23 cellular contexts compared by ENCODE assay signal in the genomic region with DNA sequence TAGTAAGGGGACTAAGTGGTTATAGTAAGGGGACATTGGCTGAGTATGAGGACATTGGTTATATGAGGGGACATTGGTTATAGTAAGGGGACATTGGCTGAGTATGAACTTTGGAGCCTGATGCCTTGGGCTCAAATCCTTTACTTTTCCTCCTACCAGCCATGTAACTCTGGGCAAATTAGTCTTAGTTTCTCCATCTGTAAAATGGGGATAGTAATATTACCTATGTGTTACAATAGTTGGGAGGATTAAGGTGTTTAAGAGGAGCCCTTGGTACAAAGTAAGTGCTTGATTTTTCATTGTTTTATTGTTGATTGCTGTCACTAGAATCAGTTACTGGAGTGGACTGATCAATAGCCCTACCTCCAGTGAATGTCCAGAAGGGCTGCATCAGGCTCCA. TPM values are rescaled to one million over a fixed set of nuclear protein-coding genes. Genes with fewer than 3 reads are reported as not detected.
DNase-seq lines count a peak whose midpoint lies in the region; ATAC-seq, FAIRE-seq and TF ChIP-seq lines count a peak whose summit lies in the region.
"Had no signal": no experiment of that assay in that cellular context is flagged by ENCODE, and none has a peak within 500 bp of the region (broad histone marks: within the 10 kb centered on the region; RNA-seq: fewer than 3 reads in every experiment).

No MANE protein-coding gene starts in this region.

- intact Hi-C loops in CD4-positive, alpha-beta T cell (cut with DNase I, micrococcal nuclease): loop anchor here in 1 of 2 experiments (5.0 kb wide), 2 partner anchors 205 to 985 kb away; no protein-coding TSS in a partner anchor
- intact Hi-C loops in K562 (cut with micrococcal nuclease): loop anchor here (2.0 to 10.0 kb wide), 2 partner anchors 63 to 97 kb away; no protein-coding TSS in a partner anchor
- intact Hi-C loops in PC-3 (cut with micrococcal nuclease): no loop called here

- in situ Hi-C loops in K562 (cut with MboI): no loop called here

- peak overlapping the region; percentile 21 for H3K4me3 Mint-ChIP-seq in CD4-positive, alpha-beta T cell
- peak overlapping the region; percentile 60 for H3K4me3 Mint-ChIP-seq in neural crest cell
- H3K4me3 Mint-ChIP-seq: CD8-positive, alpha-beta memory T cell had no signal

- no peaks in the 10 kb centered on the region for H3K36me3 Mint-ChIP-seq in CD4-positive, alpha-beta T cell (ENCODE audit: low read depth)
- no peaks in the 10 kb centered on the region for H3K36me3 Mint-ChIP-seq in neural crest cell (ENCODE audit: low read depth)
- H3K36me3 Mint-ChIP-seq: CD4-positive, CD25-positive, alpha-beta regulatory T cell had no signal

- BruUV-seq in K562 (replicated peaks; lab: Mats Ljungman, UMichigan) (no TSS peak), PC-3 (replicated peaks; lab: Mats Ljungman, UMichigan) (no TSS peak)

- no peak overlapping the region for H3K27ac Mint-ChIP-seq in CD4-positive, alpha-beta T cell
- H3K27ac Mint-ChIP-seq in neural crest cell (ENCODE audit: unreplicated experiment): no peak overlapping the region
- H3K27ac Mint-ChIP-seq: CD4-positive, CD25-positive, alpha-beta regulatory T cell had no signal

- TF ChIP-seq CTCF in CD4-positive, alpha-beta T cell (IDR thresholded peaks at IDR 0.05): no peak
- TF ChIP-seq CTCF in K562 (IDR thresholded peaks at IDR 0.05 in 2 of 3, conservative IDR thresholded peaks at IDR 0.05 in 1 of 3; ENCODE audit: insufficient read depth in 2 of 3, low read depth in 1 of 3, low read length in 3 of 3) (no peak), neural crest cell (conservative IDR thresholded peaks at IDR 0.05) (no peak), PC-3 (conservative IDR thresholded peaks at IDR 0.05; ENCODE audit: low read depth, low read length) (no peak)

- H3K4me1 Mint-ChIP-seq in CD4-positive, alpha-beta T cell (ENCODE audit: low read depth): peaks cover 20% of the 10 kb centered on the region
- H3K4me1 Mint-ChIP-seq in neural crest cell: peaks cover 50% of the 10 kb centered on the region

- no peaks in the 10 kb centered on the region for H3K27me3 Mint-ChIP-seq in CD4-positive, alpha-beta T cell
- H3K27me3 Mint-ChIP-seq in neural crest cell (ENCODE audit: low read depth): peaks cover 3% of the 10 kb centered on the region

- CTCF ChIA-PET in CD4-positive, alpha-beta T cell (lab: Charles Lee): no interaction called here
- CTCF ChIA-PET in K562 (lab: Yijun Ruan, JAX; ENCODE audit: low intra/inter-chr PET ratio): no interaction called here
- CTCF ChIA-PET in PC-3 (lab: Charles Lee): no interaction called here

- H3K9me3 ChIP-seq in CD4-positive, alpha-beta T cell (ENCODE audit: control insufficient read depth, low read length): no peaks in the 10 kb centered on the region
- H3K9me3 ChIP-seq in K562 (replicated peaks; ENCODE audit: control insufficient read depth, insufficient read depth, low read depth, low read length) (no peaks in the 10 kb centered on the region), PC-3 (ENCODE audit: low read length) (no peaks in the 10 kb centered on the region)

- H3K4me2 ChIP-seq in K562 (ENCODE audit: insufficient read depth, low read length) (no peak overlapping the region), PC-3 (ENCODE audit: low read length) (no peak overlapping the region)

- TF ChIP-seq EP300 in K562 (IDR thresholded peaks at IDR 0.05; ENCODE audit: low read length): no peak

- DNase-seq in CD4-positive, alpha-beta T cell: no peak
- DNase-seq in K562 (ENCODE audit: extremely low read depth in 1 of 4, low spot score in 3 of 4): no peak
- no peak for DNase-seq in neural crest cell (ENCODE audit: low read depth, low spot score)
- no peak for DNase-seq in NCI-H2081 (lab: John Stamatoyannopoulos, UW)
- DNase-seq in effector CD8-positive, alpha-beta T cell (lab: John Stamatoyannopoulos, UW): no peak
- no peak for DNase-seq in PC-3
- DNase-seq: CD4-positive, CD25-positive, alpha-beta regulatory T cell; CD8-positive, alpha-beta memory T cell; DMS 273 treated with DMSO at 0.1 percent for 48 hours; DMS79; EL; GDM1; GM23248; H7; HCEC 1CT had no signal

- H3K4me1 ChIP-seq in K562 (replicated peaks in 1 of 2; ENCODE audit: control insufficient read depth in 2 of 2, insufficient read depth in 2 of 2, low read length in 2 of 2) (peaks cover 14 to 19% of the 10 kb centered on the region in 2 experiments), PC-3 (ENCODE audit: insufficient read depth, low read length) (peaks cover 10% of the 10 kb centered on the region)

- peak overlapping the region; percentile 92; the same call in 1 of the 2 replicates for H2AFZ ChIP-seq in K562 (ENCODE audit: low read depth, low read length)
- H2AFZ ChIP-seq in PC-3 (ENCODE audit: low read length): no peak overlapping the region
- H2AFZ ChIP-seq: GM23248 had no signal

- H3F3A ChIP-seq in PC-3 (ENCODE audit: low read length, unreplicated experiment): no peaks in the 10 kb centered on the region

- H4K20me1 ChIP-seq in K562 (replicated peaks; ENCODE audit: control insufficient read depth, insufficient read depth, low read length): no peaks in the 10 kb centered on the region
- no peaks in the 10 kb centered on the region for H4K20me1 ChIP-seq in PC-3 (ENCODE audit: low read length)

- TF ChIP-seq RAD21 in K562 (CRISPR knock-in tag; conservative IDR thresholded peaks at IDR 0.05 in 1 of 2, IDR thresholded peaks at IDR 0.05 in 1 of 2): no peak

- no peak overlapping the region for H3K9ac ChIP-seq in K562 (ENCODE audit: insufficient read depth in 1 of 2, low read depth in 2 of 2, low read length in 2 of 2)
- H3K9ac ChIP-seq in PC-3 (ENCODE audit: low read length): no peak overlapping the region
- H3K9ac ChIP-seq: GM23248 had no signal

- no peak for ATAC-seq in CD4-positive, alpha-beta T cell (ENCODE audit: poor library complexity)
- ATAC-seq in K562 (no peak), PC-3 (no peak)
- ATAC-seq: GM12878 had no signal

- no peaks in the 10 kb centered on the region for H3K9me2 ChIP-seq in PC-3 (replicated peaks; ENCODE audit: low read length)

- no peak overlapping the region for H3K27ac ChIP-seq in CD4-positive, alpha-beta T cell (ENCODE audit: low read depth, low read length)
- no peak overlapping the region for H3K27ac ChIP-seq in K562 (ENCODE audit: extremely low read depth, low read depth, low read length)
- H3K27ac ChIP-seq in PC-3 (ENCODE audit: low read length): no peak overlapping the region
- H3K27ac ChIP-seq: C4-2B, GM23248 had no signal

- H3K27me3 ChIP-seq in CD4-positive, alpha-beta T cell (ENCODE audit: control insufficient read depth, insufficient read depth, low read length): no peaks in the 10 kb centered on the region
- no peaks in the 10 kb centered on the region for H3K27me3 ChIP-seq in K562 (ENCODE audit: control insufficient read depth in 2 of 2, insufficient read depth in 2 of 2, low read length in 2 of 2)
- no peaks in the 10 kb centered on the region for H3K27me3 ChIP-seq in PC-3 (ENCODE audit: low read length)

- H3K4me3 ChIP-seq in K562: no peak overlapping the region
- H3K4me3 ChIP-seq in PC-3 (ENCODE audit: low read length): no peak overlapping the region
- H3K4me3 ChIP-seq: GM12878, GM23248 had no signal

- H3K79me2 ChIP-seq in K562 (ENCODE audit: control insufficient read depth, insufficient read depth, low read length): no peaks in the 10 kb centered on the region
- H3K79me2 ChIP-seq in PC-3 (ENCODE audit: low read length): no peaks in the 10 kb centered on the region

- FAIRE-seq in K562 (lab: Jason Lieb, UNC): no peak
- FAIRE-seq: D721Med, GM12878, GM19239, H1 had no signal

- H3K36me3 ChIP-seq in K562 (ENCODE audit: control insufficient read depth, insufficient read depth, low read length) (no peaks in the 10 kb centered on the region; the same call in 2 of the 3 replicates), PC-3 (ENCODE audit: low read depth, low read length) (no peaks in the 10 kb centered on the region)

- H3K9me1 ChIP-seq in K562 (ENCODE audit: control insufficient read depth, insufficient read depth, low read length): no peaks in the 10 kb centered on the region

- TF ChIP-seq POLR2A in K562 (conservative IDR thresholded peaks at IDR 0.05): no peak

- POLR2A ChIA-PET in CD4-positive, alpha-beta T cell (lab: Charles Lee): interaction anchor here (0.9 kb wide), 1 partner anchor 17 kb away, joined by 4 read pairs; a partner anchor contains a TSS
- POLR2A ChIA-PET in K562 (lab: Yijun Ruan, JAX) (interaction anchor here (0.6 kb wide), 2 partner anchors 12 to 962 kb away, joined by 3 to 5 read pairs; no protein-coding TSS in a partner anchor), PC-3 (lab: Charles Lee; ENCODE audit: unreplicated experiment) (no interaction called here)

- H3K9me3 Mint-ChIP-seq in CD4-positive, alpha-beta T cell: no peaks in the 10 kb centered on the region
- H3K9me3 Mint-ChIP-seq in neural crest cell: no peaks in the 10 kb centered on the region
- H3K9me3 Mint-ChIP-seq: CD4-positive, CD25-positive, alpha-beta regulatory T cell; CD8-positive, alpha-beta memory T cell had no signal

RNA-seq across cellular contexts. Expression of a gene that starts 2.8 kb away (rescaled TPM):
- 1 to 10 TPM in 1 of 2 experiments, under 1 TPM in 1; 0.82 to 2.4 TPM for total RNA-seq in CD4-positive, alpha-beta T cell
- total RNA-seq in K562 (2011; cell fraction: chromatin; rRNA removed; ENCODE audit: low replicate concordance): 0.74 TPM in 1 of 2 replicates, not detected in the other
- total RNA-seq in K562 (2011; cell fraction: nucleolus; rRNA removed): not detected in 2 replicates
- not detected in 2 replicates for total RNA-seq in K562 (2011; cell fraction: nucleoplasm; rRNA removed)
- total RNA-seq in K562 (2014; rRNA removed) (0.36 TPM in 1 of 2 replicates, not detected in the other), K562 (2014; rRNA removed; fragmentation: Illumina TruSeq; extraction: Trizol) (not detected in 2 replicates), K562 (2015; rRNA removed; fragmentation: Illumina TruSeq; extraction: Trizol) (0.40 TPM in 1 of 2 replicates, not detected in the other), K562 (2021) (not detected in 2 replicates), neural crest cell (10.5 and 11.5 TPM in 2 replicates), PC-3 (2014; rRNA removed) (3.8 and 7.3 TPM in 2 replicates)
- polyA plus RNA-seq in K562 (2011; rRNA removed) (0.12 and 0.15 TPM in 2 replicates), K562 (2014; fragmentation: Illumina TruSeq; extraction: Trizol) (0.22 and 0.30 TPM in 2 replicates), K562 (2014; fragmentation: Nextera tagmentation; extraction: Ambion mirVana) (not detected), K562 (2014; rRNA removed) (not detected in 2 replicates)
- polyA plus RNA-seq in K562 (2011; cell fraction: cytosol; rRNA removed): 0.35 TPM in 1 of 2 replicates, not detected in the other
- polyA plus RNA-seq in K562 (2011; cell fraction: nucleus; rRNA removed): 0.46 TPM in 1 of 2 replicates, not detected in the other
- 0.42 and 0.50 TPM in 2 replicates for polyA plus RNA-seq in K562 (2012)
- not detected in 2 replicates for polyA minus RNA-seq in K562 (2011; rRNA and poly(A)+ RNA removed)
- polyA minus RNA-seq in K562 (2011; cell fraction: cytosol; rRNA and poly(A)+ RNA removed): not detected in 2 replicates
- polyA minus RNA-seq in K562 (2011; cell fraction: nucleus; rRNA and poly(A)+ RNA removed): 0.33 TPM in 1 of 2 replicates, not detected in the other
- total RNA-seq: CD4-positive, CD25-positive, alpha-beta regulatory T cell had no signal
- polyA plus RNA-seq: CD8-positive, alpha-beta memory T cell had no signal

RNA-seq across cellular contexts. Expression of a gene that starts 16.7 kb away (rescaled TPM):
- 10 to 100 TPM; 35.4 to 36.4 TPM for total RNA-seq in CD4-positive, alpha-beta T cell
- 49.1 and 50.5 TPM in 2 replicates for total RNA-seq in K562 (2011; cell fraction: chromatin; rRNA removed; ENCODE audit: low replicate concordance)
- total RNA-seq in K562 (2011; cell fraction: nucleolus; rRNA removed): 46.1 and 55.5 TPM in 2 replicates
- 59.8 and 81.0 TPM in 2 replicates for total RNA-seq in K562 (2011; cell fraction: nucleoplasm; rRNA removed)
- total RNA-seq in K562 (2014; rRNA removed): 209 and 251 TPM in 2 replicates
- 156 and 166 TPM in 2 replicates for total RNA-seq in K562 (2014; rRNA removed; fragmentation: Illumina TruSeq; extraction: Trizol)
- 148 and 156 TPM in 2 replicates for total RNA-seq in K562 (2015; rRNA removed; fragmentation: Illumina TruSeq; extraction: Trizol)
- 144 and 164 TPM in 2 replicates for total RNA-seq in K562 (2021)
- 119 and 149 TPM in 2 replicates for polyA plus RNA-seq in K562 (2011; rRNA removed)
- polyA plus RNA-seq in K562 (2011; cell fraction: cytosol; rRNA removed): 89.3 and 95.0 TPM in 2 replicates
- polyA plus RNA-seq in K562 (2011; cell fraction: nucleus; rRNA removed): 47.9 and 56.5 TPM in 2 replicates
- polyA plus RNA-seq in K562 (2012): 112 and 119 TPM in 2 replicates
- 223 and 237 TPM in 2 replicates for polyA plus RNA-seq in K562 (2014; fragmentation: Illumina TruSeq; extraction: Trizol)
- polyA plus RNA-seq in K562 (2014; fragmentation: Nextera tagmentation; extraction: Ambion mirVana): 100 to 1,000 TPM in 1 of 2 experiments, 10 to 100 TPM in 1; 62.9 to 107 TPM
- polyA plus RNA-seq in K562 (2014; rRNA removed): 250 and 286 TPM in 2 replicates
- polyA minus RNA-seq in K562 (2011; rRNA and poly(A)+ RNA removed): 79.2 and 97.3 TPM in 2 replicates
- 31.1 and 33.4 TPM in 2 replicates for polyA minus RNA-seq in K562 (2011; cell fraction: cytosol; rRNA and poly(A)+ RNA removed)
- 15.9 and 31.7 TPM in 2 replicates for polyA minus RNA-seq in K562 (2011; cell fraction: nucleus; rRNA and poly(A)+ RNA removed)
- total RNA-seq in neural crest cell: 89.8 and 97.3 TPM in 2 replicates
- 164 and 213 TPM in 2 replicates for total RNA-seq in PC-3 (2014; rRNA removed)

RNA-seq across cellular contexts. Expression of a gene that starts 35.3 kb away (rescaled TPM):
- 1 to 10 TPM; 3.7 to 4.1 TPM for total RNA-seq in CD4-positive, alpha-beta T cell
- total RNA-seq in K562 (2011; cell fraction: chromatin; rRNA removed; ENCODE audit: low replicate concordance): 2.6 and 2.7 TPM in 2 replicates
- 1.5 and 2.0 TPM in 2 replicates for total RNA-seq in K562 (2011; cell fraction: nucleolus; rRNA removed)
- total RNA-seq in K562 (2011; cell fraction: nucleoplasm; rRNA removed): 0.95 and 1.7 TPM in 2 replicates
- 0.32 and 0.78 TPM in 2 replicates for total RNA-seq in K562 (2014; rRNA removed)
- 0.03 and 0.22 TPM in 2 replicates for total RNA-seq in K562 (2014; rRNA removed; fragmentation: Illumina TruSeq; extraction: Trizol)
- total RNA-seq in K562 (2015; rRNA removed; fragmentation: Illumina TruSeq; extraction: Trizol): 0.54 and 0.79 TPM in 2 replicates
- 0.25 and 0.71 TPM in 2 replicates for total RNA-seq in K562 (2021)
- 0.21 and 0.57 TPM in 2 replicates for polyA plus RNA-seq in K562 (2011; rRNA removed)
- polyA plus RNA-seq in K562 (2011; cell fraction: cytosol; rRNA removed): 0.18 and 0.35 TPM in 2 replicates
- polyA plus RNA-seq in K562 (2011; cell fraction: nucleus; rRNA removed): 1.3 and 1.6 TPM in 2 replicates
- 0.92 and 13.0 TPM in 2 replicates for polyA plus RNA-seq in K562 (2012)
- polyA plus RNA-seq in K562 (2014; fragmentation: Illumina TruSeq; extraction: Trizol): 0.40 and 0.48 TPM in 2 replicates
- polyA plus RNA-seq in K562 (2014; fragmentation: Nextera tagmentation; extraction: Ambion mirVana): under 1 TPM in 1 of 2 experiments, not detected in 1; 0.21 TPM
- polyA plus RNA-seq in K562 (2014; rRNA removed): 0.50 and 0.86 TPM in 2 replicates
- polyA minus RNA-seq in K562 (2011; rRNA and poly(A)+ RNA removed): 0.25 and 0.36 TPM in 2 replicates
- polyA minus RNA-seq in K562 (2011; cell fraction: cytosol; rRNA and poly(A)+ RNA removed): not detected in 2 replicates
- polyA minus RNA-seq in K562 (2011; cell fraction: nucleus; rRNA and poly(A)+ RNA removed): 0.78 and 1.3 TPM in 2 replicates
- not detected in 2 replicates for total RNA-seq in neural crest cell
- total RNA-seq in PC-3 (2014; rRNA removed): not detected in 2 replicates
- total RNA-seq: A172, A673, GM23248, H1 had no signal
- polyA plus RNA-seq: BJ; CD8-positive, alpha-beta memory T cell; GM12878; GM23248; H1 had no signal

RNA-seq across cellular contexts. Expression of a gene that starts 49.7 kb away (rescaled TPM):
- total RNA-seq in CD4-positive, alpha-beta T cell: 10 to 100 TPM; 25.6 to 26.0 TPM
- total RNA-seq in K562 (2011; cell fraction: chromatin; rRNA removed; ENCODE audit: low replicate concordance): 20.5 and 63.8 TPM in 2 replicates
- total RNA-seq in K562 (2011; cell fraction: nucleolus; rRNA removed): 55.5 and 59.9 TPM in 2 replicates
- 40.9 and 45.8 TPM in 2 replicates for total RNA-seq in K562 (2011; cell fraction: nucleoplasm; rRNA removed)
- total RNA-seq in K562 (2014; rRNA removed): 68.9 and 94.6 TPM in 2 replicates
- total RNA-seq in K562 (2014; rRNA removed; fragmentation: Illumina TruSeq; extraction: Trizol): 9.8 and 13.2 TPM in 2 replicates
- total RNA-seq in K562 (2015; rRNA removed; fragmentation: Illumina TruSeq; extraction: Trizol): 21.8 and 23.3 TPM in 2 replicates
- 85.7 and 88.0 TPM in 2 replicates for total RNA-seq in K562 (2021)
- polyA plus RNA-seq in K562 (2011; rRNA removed): 91.4 and 95.2 TPM in 2 replicates
- polyA plus RNA-seq in K562 (2011; cell fraction: cytosol; rRNA removed): 111 and 190 TPM in 2 replicates
- polyA plus RNA-seq in K562 (2011; cell fraction: nucleus; rRNA removed): 44.9 and 48.3 TPM in 2 replicates
- polyA plus RNA-seq in K562 (2012): 91.2 and 105 TPM in 2 replicates
- polyA plus RNA-seq in K562 (2014; fragmentation: Illumina TruSeq; extraction: Trizol): 122 and 153 TPM in 2 replicates
- polyA plus RNA-seq in K562 (2014; fragmentation: Nextera tagmentation; extraction: Ambion mirVana): 10 to 100 TPM; 34.8 to 56.9 TPM
- polyA plus RNA-seq in K562 (2014; rRNA removed): 146 and 168 TPM in 2 replicates
- 26.2 and 41.8 TPM in 2 replicates for polyA minus RNA-seq in K562 (2011; rRNA and poly(A)+ RNA removed)
- 26.6 and 38.0 TPM in 2 replicates for polyA minus RNA-seq in K562 (2011; cell fraction: cytosol; rRNA and poly(A)+ RNA removed)
- 17.1 and 23.5 TPM in 2 replicates for polyA minus RNA-seq in K562 (2011; cell fraction: nucleus; rRNA and poly(A)+ RNA removed)
- total RNA-seq in neural crest cell: 48.1 and 48.4 TPM in 2 replicates
- 19.2 and 35.2 TPM in 2 replicates for total RNA-seq in PC-3 (2014; rRNA removed)
